ENCODE assay signal across 18 cellular contexts in the genomic region with DNA sequence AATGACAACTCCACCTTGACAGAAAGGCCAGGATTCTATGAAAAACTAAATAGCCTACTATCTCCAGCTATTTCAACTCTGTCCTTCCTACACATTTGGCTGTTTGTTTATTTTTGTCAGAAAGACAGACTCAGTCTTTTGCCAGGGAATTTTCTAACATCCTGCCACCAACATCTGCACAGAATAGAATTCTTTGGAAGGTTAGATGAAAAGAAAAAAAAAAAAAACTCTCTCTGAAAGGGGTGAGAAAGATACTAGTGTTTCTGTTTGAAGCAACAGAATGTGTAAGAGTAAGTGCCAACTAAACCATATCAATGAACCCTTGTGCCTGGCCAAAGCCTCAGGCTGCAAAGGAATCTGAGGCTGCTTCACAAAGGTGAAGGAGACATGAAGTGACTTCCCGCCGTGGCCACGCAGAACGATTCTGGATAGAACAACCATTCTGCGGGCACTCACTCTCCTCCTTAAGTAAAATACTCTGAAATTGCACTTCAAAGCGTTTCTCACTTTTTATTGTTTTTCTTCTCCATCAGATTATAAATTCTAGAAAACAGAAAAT.
DNase-seq lines count a peak whose midpoint lies in the region; ATAC-seq and TF ChIP-seq lines count a peak whose summit lies in the region.
"Had no signal": no experiment of that assay in that cellular context is flagged by ENCODE, and none has a peak within 500 bp of the region (broad histone marks: within the 10 kb centered on the region; RNA-seq: fewer than 3 reads in every experiment).

No MANE protein-coding gene starts in this region.

- no peak overlapping the region for H2BK15ac ChIP-seq in neuronal stem cell (ENCODE audit: low read length)

- H3K23ac ChIP-seq in neuronal stem cell (ENCODE audit: low read depth, low read length, poor library complexity): no peak overlapping the region

- H3K4me3 ChIP-seq in GM23338 (no peak overlapping the region), cardiac fibroblast (replicated peaks in 1 of 2; ENCODE audit: low read depth in 2 of 2, low read length in 2 of 2) (no peak overlapping the region), neuronal stem cell (ENCODE audit: low read length in 2 of 2) (no peak overlapping the region)

- TF ChIP-seq CTCF in GM23338 (conservative IDR thresholded peaks at IDR 0.05; ENCODE audit: low read depth in 2 of 2) (no peak), cardiac fibroblast (IDR thresholded peaks at IDR 0.05; ENCODE audit: low read depth, low read length) (no peak), MCF 10A (IDR thresholded peaks at IDR 0.05; ENCODE audit: unreplicated experiment) (no peak)

- H3F3A ChIP-seq in GM23338 (replicated peaks; ENCODE audit: low read depth): no peaks in the 10 kb centered on the region

- no peak for ATAC-seq in GM23338
- no peak for ATAC-seq in HG03139 (IDR thresholded peaks at IDR 0.05; ENCODE audit: unreplicated experiment)
- ATAC-seq in activated CD4-positive, alpha-beta T cell treated with anti-CD3 and anti-CD28 coated beads for 36 hours: no peak
- ATAC-seq: PC-3 had no signal

- H3K36me3 ChIP-seq in GM23338 (ENCODE audit: insufficient read depth) (no peaks in the 10 kb centered on the region), neuronal stem cell (replicated peaks in 1 of 2; ENCODE audit: control insufficient read depth in 2 of 2, insufficient read depth in 2 of 2, low read length in 2 of 2) (peaks cover 0 to 2% of the 10 kb centered on the region in 2 donors)

- intact Hi-C loops in activated CD4-positive, alpha-beta T cell treated with anti-CD3 and anti-CD28 coated beads for 36 hours (cut with DNase I, micrococcal nuclease): no loop called here
- intact Hi-C loops in MCF 10A (cut with micrococcal nuclease): no loop called here

- no peak overlapping the region for H2AK5ac ChIP-seq in neuronal stem cell (ENCODE audit: low read depth, low read length)

- H3K9me2 ChIP-seq in GM23338 (ENCODE audit: insufficient read depth): 0 out of 2 replicates have a peak, but pooled peaks cover 6% of the 10 kb centered on the region

- H3K27me3 Mint-ChIP-seq in GM23338 (ENCODE audit: insufficient read depth, low read depth, poor library complexity) (no peaks in the 10 kb centered on the region), MCF 10A (ENCODE audit: insufficient read depth, unreplicated experiment) (no peaks in the 10 kb centered on the region)
- peaks cover 2% of the 10 kb centered on the region for H3K27me3 Mint-ChIP-seq in activated CD4-positive, alpha-beta T cell treated with anti-CD3 and anti-CD28 coated beads for 36 hours
- H3K27me3 Mint-ChIP-seq: B cell; CD4-positive, CD25-positive, alpha-beta regulatory T cell had no signal

- no CpG with 5 or more reads among the region's 6 CpGs for WGBS in neuronal stem cell (ENCODE audit: extremely low coverage in 2 of 2, insufficient read length in 2 of 2, insufficient replicate concordance in 1 of 2), 2 donors

- H3K4me1 ChIP-seq in GM23338 (ENCODE audit: insufficient read depth): no peaks in the 10 kb centered on the region
- no peaks in the 10 kb centered on the region for H3K4me1 ChIP-seq in neuronal stem cell (ENCODE audit: control insufficient read depth in 2 of 2, insufficient read depth in 1 of 2, low read depth in 1 of 2, low read length in 2 of 2)

- peaks cover 0 to 2% of the 10 kb centered on the region in 2 donors for H3K9me3 ChIP-seq in neuronal stem cell (replicated peaks in 1 of 2; ENCODE audit: control insufficient read depth in 2 of 2, insufficient read depth in 1 of 2, low read depth in 1 of 2, low read length in 2 of 2)

- POLR2A ChIA-PET in activated CD4-positive, alpha-beta T cell treated with anti-CD3 and anti-CD28 coated beads for 36 hours (lab: Charles Lee): no interaction called here
- POLR2A ChIA-PET in MCF 10A (lab: Yijun Ruan, JAX): no interaction called here

- no peaks in the 10 kb centered on the region for H3K36me3 Mint-ChIP-seq in GM23338 (ENCODE audit: low read depth)
- no peaks in the 10 kb centered on the region for H3K36me3 Mint-ChIP-seq in activated CD4-positive, alpha-beta T cell treated with anti-CD3 and anti-CD28 coated beads for 36 hours (ENCODE audit: low read depth)
- H3K36me3 Mint-ChIP-seq in MCF 10A (ENCODE audit: insufficient read depth, unreplicated experiment): no peaks in the 10 kb centered on the region
- H3K36me3 Mint-ChIP-seq: CD4-positive, CD25-positive, alpha-beta regulatory T cell had no signal

- no peaks in the 10 kb centered on the region for H3K79me2 ChIP-seq in GM23338 (replicated peaks; ENCODE audit: insufficient read depth)

- H4K91ac ChIP-seq in neuronal stem cell (ENCODE audit: low read depth, low read length, poor library complexity): no peak overlapping the region

- CTCF ChIA-PET in activated CD4-positive, alpha-beta T cell treated with anti-CD3 and anti-CD28 coated beads for 36 hours (lab: Charles Lee): no interaction called here
- CTCF ChIA-PET in MCF 10A (lab: Yijun Ruan, JAX): interaction anchor here (0.7 kb wide), 3 partner anchors 94 to 932 kb away, joined by 3 read pairs; no protein-coding TSS in a partner anchor

- no TSS peak for BruUV-seq in MCF 10A (replicated peaks; lab: Mats Ljungman, UMichigan)

- H3K27ac ChIP-seq in GM23338 (ENCODE audit: low read depth): no peak overlapping the region
- H3K27ac ChIP-seq in neuronal stem cell (replicated peaks; ENCODE audit: low read length): no peak overlapping the region

- H3K79me1 ChIP-seq in neuronal stem cell (ENCODE audit: low read depth, low read length): peaks cover 1% of the 10 kb centered on the region

- H3K4me2 ChIP-seq in GM23338: no peak overlapping the region
- H3K4me2 ChIP-seq in neuronal stem cell (ENCODE audit: insufficient read depth, low read length, poor library complexity, severe bottlenecking): no peak overlapping the region

- H3K18ac ChIP-seq in neuronal stem cell (ENCODE audit: low read length): no peak overlapping the region

- no peak overlapping the region for H4K8ac ChIP-seq in neuronal stem cell (ENCODE audit: low read depth, low read length)

- no peaks in the 10 kb centered on the region for H4K20me1 ChIP-seq in GM23338 (replicated peaks; ENCODE audit: insufficient read depth)

- H2BK12ac ChIP-seq in neuronal stem cell (ENCODE audit: low read length): no peak overlapping the region

- H3K9ac ChIP-seq in neuronal stem cell (ENCODE audit: low read depth, low read length, poor library complexity): no peak overlapping the region

- H3K27ac Mint-ChIP-seq in GM23338: no peak overlapping the region
- H3K27ac Mint-ChIP-seq in activated CD4-positive, alpha-beta T cell treated with anti-CD3 and anti-CD28 coated beads for 36 hours: no peak overlapping the region
- H3K27ac Mint-ChIP-seq in MCF 10A (ENCODE audit: low read depth, unreplicated experiment): no peak overlapping the region
- H3K27ac Mint-ChIP-seq: B cell; CD4-positive, CD25-positive, alpha-beta regulatory T cell had no signal

- H3K4me1 Mint-ChIP-seq in GM23338: no peaks in the 10 kb centered on the region
- H3K4me1 Mint-ChIP-seq in activated CD4-positive, alpha-beta T cell treated with anti-CD3 and anti-CD28 coated beads for 36 hours: no peaks in the 10 kb centered on the region
- no peaks in the 10 kb centered on the region for H3K4me1 Mint-ChIP-seq in MCF 10A (ENCODE audit: insufficient read depth, unreplicated experiment)
- H3K4me1 Mint-ChIP-seq: B cell; CD4-positive, CD25-positive, alpha-beta regulatory T cell had no signal

- H2BK120ac ChIP-seq in neuronal stem cell (ENCODE audit: low read depth, low read length): no peak overlapping the region

- H3K27me3 ChIP-seq in GM23338 (ENCODE audit: insufficient read depth) (no peaks in the 10 kb centered on the region), neuronal stem cell (ENCODE audit: control insufficient read depth in 3 of 3, insufficient read depth in 3 of 3, low read depth in 1 of 3, low read length in 3 of 3) (no peaks in the 10 kb centered on the region)

- H2BK5ac ChIP-seq in neuronal stem cell (ENCODE audit: low read length): no peak overlapping the region

- H3K9me3 Mint-ChIP-seq in GM23338 (no peaks in the 10 kb centered on the region), MCF 10A (ENCODE audit: unreplicated experiment) (no peaks in the 10 kb centered on the region)
- H3K9me3 Mint-ChIP-seq in activated CD4-positive, alpha-beta T cell treated with anti-CD3 and anti-CD28 coated beads for 36 hours (ENCODE audit: low read depth): no peaks in the 10 kb centered on the region

- peak; percentile 8 for DNase-seq in Ammon's horn (ENCODE audit: low spot score)
- DNase-seq in GM23338 (ENCODE audit: low spot score): no peak
- peak; percentile 11 to 29 for DNase-seq in cardiac fibroblast (ENCODE audit: low read depth in 2 of 2)
- peak; percentile 50 for DNase-seq in foreskin melanocyte
- no peak for DNase-seq in neuronal stem cell (ENCODE audit: low spot score)
- DNase-seq in activated CD4-positive, alpha-beta T cell treated with anti-CD3 and anti-CD28 coated beads for 36 hours: no peak
- no peak for DNase-seq in MCF 10A (ENCODE audit: unreplicated experiment)
- DNase-seq: ACHN; CD4-positive, CD25-positive, alpha-beta regulatory T cell; GOT3; KBM-7; NCI-H1417 treated with DMSO at 0.1 percent for 48 hours; NCI-H2029; NCI-H510A; NCI-H82; PC-3 had no signal

- 0 out of 2 replicates have a peak overlapping the region, but pooled peaks have one; percentile 43 for H2AFZ ChIP-seq in GM23338
- no peak overlapping the region for H2AFZ ChIP-seq in neuronal stem cell (ENCODE audit: low read length)

- H3K14ac ChIP-seq in neuronal stem cell (ENCODE audit: low read length): no peak overlapping the region

- H3K4ac ChIP-seq in neuronal stem cell (ENCODE audit: low read length): no peak overlapping the region

- H3K4me3 Mint-ChIP-seq in GM23338: no peak overlapping the region
- no peak overlapping the region for H3K4me3 Mint-ChIP-seq in activated CD4-positive, alpha-beta T cell treated with anti-CD3 and anti-CD28 coated beads for 36 hours
- no peak overlapping the region for H3K4me3 Mint-ChIP-seq in MCF 10A (ENCODE audit: unreplicated experiment)
- H3K4me3 Mint-ChIP-seq: B cell; CD4-positive, CD25-positive, alpha-beta regulatory T cell had no signal

TF ChIP-seq in GM23338, 12 proteins besides CTCF, POLR2A, EP300 and RAD21 (continues in another document):
- TF ChIP-seq ZNF114 (CRISPR knock-in tag; IDR thresholded peaks at IDR 0.05) (no peak), NANOG (IDR thresholded peaks at IDR 0.05; ENCODE audit: borderline replicate concordance) (no peak), STAT1 (IDR thresholded peaks at IDR 0.05; ENCODE audit: unreplicated experiment) (no peak)
- TF ChIP-seq, protein P1, sequence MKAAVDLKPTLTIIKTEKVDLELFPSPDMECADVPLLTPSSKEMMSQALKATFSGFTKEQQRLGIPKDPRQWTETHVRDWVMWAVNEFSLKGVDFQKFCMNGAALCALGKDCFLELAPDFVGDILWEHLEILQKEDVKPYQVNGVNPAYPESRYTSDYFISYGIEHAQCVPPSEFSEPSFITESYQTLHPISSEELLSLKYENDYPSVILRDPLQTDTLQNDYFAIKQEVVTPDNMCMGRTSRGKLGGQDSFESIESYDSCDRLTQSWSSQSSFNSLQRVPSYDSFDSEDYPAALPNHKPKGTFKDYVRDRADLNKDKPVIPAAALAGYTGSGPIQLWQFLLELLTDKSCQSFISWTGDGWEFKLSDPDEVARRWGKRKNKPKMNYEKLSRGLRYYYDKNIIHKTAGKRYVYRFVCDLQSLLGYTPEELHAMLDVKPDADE (IDR thresholded peaks at IDR 0.05): no peak

Comparison
In these comparisons a context has a peak if more than half of its experiments do, and no peak if none do; other contexts are left out.
1. DNase-seq: peak in Ammon's horn (single experiment), cardiac fibroblast (2 of 2) and foreskin melanocyte (single experiment); none in GM23338 (single experiment), neuronal stem cell (single experiment), activated CD4-positive, alpha-beta T cell treated with anti-CD3 and anti-CD28 coated beads for 36 hours (single experiment) and MCF 10A (single experiment).